Comparison of ENCODE assay signal across 6 cellular contexts in genomic region chr2:100666996-100667395, GRCh38.
"Had no signal": no experiment of that assay in that cellular context is flagged by ENCODE, and none has a peak within 500 bp of the region (broad histone marks: within the 10 kb centered on the region; RNA-seq: fewer than 3 reads in every experiment).

No MANE protein-coding gene starts in this region.

- H3K4me2 ChIP-seq: GM23338 had no signal

- ATAC-seq: GM23338, HepG2 had no signal

- DNase-seq: H9, HCEC 1CT had no signal

- H3K27ac ChIP-seq: HL-60 had no signal

- H3K27ac Mint-ChIP-seq: GM23338, H9, IgD-negative memory B cell had no signal

- H3K4me3 Mint-ChIP-seq: GM23338, H9, IgD-negative memory B cell had no signal

- H3K9me3 Mint-ChIP-seq: GM23338, H9, IgD-negative memory B cell had no signal

- H3K4me1 Mint-ChIP-seq: GM23338, IgD-negative memory B cell had no signal

- H3K4me3 ChIP-seq: GM23338 had no signal
